In genomic region chr12:49296836-49297694, GRCh38 we compare ENCODE assay signal across 8 cellular contexts. TPM values are rescaled to one million over a fixed set of nuclear protein-coding genes. Genes with fewer than 3 reads are reported as not detected.
DNase-seq lines count a peak whose midpoint lies in the region; ATAC-seq, FAIRE-seq and TF ChIP-seq lines count a peak whose summit lies in the region.

No MANE protein-coding gene starts in this region.

- peak; percentile 42 to 73 for ATAC-seq in activated naive CD4-positive, alpha-beta T cell treated with anti-CD3 and anti-CD28 coated beads, Interleukin-2, amount 50 U/mL, for 72 hours
- ATAC-seq in thoracic aorta (ENCODE audit: insufficient number of reproducible peaks, low FRiP score, low read depth) (no peak), GM18870 (IDR thresholded peaks at IDR 0.05; ENCODE audit: unreplicated experiment) (no peak), HG02870 (IDR thresholded peaks at IDR 0.05; ENCODE audit: unreplicated experiment) (no peak)

- H3K27ac ChIP-seq in thoracic aorta, result no peak overlapping the region

- no peak overlapping the region for H3K4me3 ChIP-seq in kidney epithelial cell (ENCODE audit: low read depth, low read length)
- H3K4me3 ChIP-seq in thoracic aorta, result peak overlapping the region; percentile 51

- H3K9me3 Mint-ChIP-seq in activated naive CD4-positive, alpha-beta T cell treated with anti-CD3 and anti-CD28 coated beads, Interleukin-2, amount 50 U/mL, for 72 hours, result no peaks in the 10 kb centered on the region

- peak; percentile 59 for FAIRE-seq in GM12891 (lab: Jason Lieb, UNC)

- H3K36me3 Mint-ChIP-seq in activated naive CD4-positive, alpha-beta T cell treated with anti-CD3 and anti-CD28 coated beads, Interleukin-2, amount 50 U/mL, for 72 hours, result no peaks in the 10 kb centered on the region

- H3K27me3 ChIP-seq in kidney epithelial cell (ENCODE audit: control insufficient read depth, insufficient read depth, low read length) (peaks cover 57% of the 10 kb centered on the region), thoracic aorta (replicated peaks; ENCODE audit: insufficient read depth) (peaks cover 12% of the 10 kb centered on the region)

- H3K9me3 ChIP-seq in thoracic aorta, result no peaks in the 10 kb centered on the region

- TF ChIP-seq CTCF in kidney epithelial cell (IDR thresholded peaks at IDR 0.05; ENCODE audit: insufficient read depth, low read length, poor library complexity, severe bottlenecking) (peak; percentile 13), thoracic aorta (IDR thresholded peaks at IDR 0.05) (no peak)

- H3K4me1 ChIP-seq in thoracic aorta (ENCODE audit: control insufficient read depth in 1 of 2, low read depth in 2 of 2), result peaks cover 17 to 40% of the 10 kb centered on the region in 2 donors

- no peak overlapping the region for H3K27ac Mint-ChIP-seq in activated naive CD4-positive, alpha-beta T cell treated with anti-CD3 and anti-CD28 coated beads, Interleukin-2, amount 50 U/mL, for 72 hours

- no peak for TF ChIP-seq POLR2A in GM12891 (IDR thresholded peaks at IDR 0.05; ENCODE audit: low read depth, low read length)

- no peaks in the 10 kb centered on the region for H3K36me3 ChIP-seq in kidney epithelial cell (ENCODE audit: control insufficient read depth, insufficient read depth, low read length)
- no peaks in the 10 kb centered on the region for H3K36me3 ChIP-seq in thoracic aorta

- DNase-seq in 8988T (peak; percentile 83), GM12891 (ENCODE audit: insufficient read length, low spot score) (no peak), NOMO-1 treated with dmso at 0.1 percent for 144 hours (lab: John Stamatoyannopoulos, UW; ENCODE audit: unreplicated experiment) (peak; percentile 66), kidney epithelial cell (ENCODE audit: low read depth) (no peak), thoracic aorta (ENCODE audit: low spot score) (no peak)
- peak in 1 of 2 donors; percentile 48 for DNase-seq in activated naive CD4-positive, alpha-beta T cell treated with anti-CD3 and anti-CD28 coated beads, Interleukin-2, amount 50 U/mL, for 72 hours (ENCODE audit: low spot score in 2 of 2)

TF ChIP-seq in GM12891, 5 proteins besides CTCF, POLR2A, EP300 and RAD21:
- no peak for TF ChIP-seq PAX5 (IDR thresholded peaks at IDR 0.05; ENCODE audit: insufficient read depth, low read length, severe bottlenecking)
- no peak for TF ChIP-seq POLR2AphosphoS5 (IDR thresholded peaks at IDR 0.05; ENCODE audit: low read depth, low read length)
- TF ChIP-seq SPI1 (IDR thresholded peaks at IDR 0.05; ENCODE audit: low read depth, low read length), result no peak
- TF ChIP-seq POU2F2 (IDR thresholded peaks at IDR 0.05; ENCODE audit: low read depth, low read length), result no peak
- no peak for TF ChIP-seq TAF1 (IDR thresholded peaks at IDR 0.05; ENCODE audit: low read depth, low read length)
TF ChIP-seq in GM12891: peak in this region for 0.

RNA-seq across cellular contexts. Expression of gene PRPH, which starts 2.1 kb away (rescaled TPM):
- polyA plus RNA-seq in GM12891 (2012; ENCODE audit: low read depth, missing spikeins), result 0.08 TPM
- not detected for total RNA-seq in activated naive CD4-positive, alpha-beta T cell treated with anti-CD3 and anti-CD28 coated beads, Interleukin-2, amount 50 U/mL, for 72 hours
- total RNA-seq in kidney epithelial cell (0.21 and 0.41 TPM in 2 replicates), thoracic aorta (1 to 10 TPM in 1 of 2 donors, not detected in 1; 2.5 TPM)

RNA-seq across cellular contexts. Expression of gene TROAP, which starts 26.0 kb away (rescaled TPM):
- polyA plus RNA-seq in GM12891 (2012; ENCODE audit: low read depth, missing spikeins), result 20.7 TPM
- 100 to 1,000 TPM in 1 of 2 donors, 10 to 100 TPM in 1; 67.4 to 134 TPM for total RNA-seq in activated naive CD4-positive, alpha-beta T cell treated with anti-CD3 and anti-CD28 coated beads, Interleukin-2, amount 50 U/mL, for 72 hours
- total RNA-seq in kidney epithelial cell (4.8 and 10.3 TPM in 2 replicates), thoracic aorta (under 1 TPM; 0.27 to 0.99 TPM)

RNA-seq across cellular contexts. Expression of gene TUBA1C, which starts 32.2 kb away (rescaled TPM):
- polyA plus RNA-seq in GM12891 (2012; ENCODE audit: low read depth, missing spikeins), result 238 TPM
- total RNA-seq in activated naive CD4-positive, alpha-beta T cell treated with anti-CD3 and anti-CD28 coated beads, Interleukin-2, amount 50 U/mL, for 72 hours, result 100 to 1,000 TPM; 260 to 263 TPM
- total RNA-seq in kidney epithelial cell, result 544 and 682 TPM in 2 replicates
- total RNA-seq in thoracic aorta, result 100 to 1,000 TPM; 239 to 277 TPM

RNA-seq across cellular contexts. Expression of gene C1QL4, which starts 39.9 kb away (rescaled TPM):
- 0.12 TPM for polyA plus RNA-seq in GM12891 (2012; ENCODE audit: low read depth, missing spikeins)
- not detected for total RNA-seq in activated naive CD4-positive, alpha-beta T cell treated with anti-CD3 and anti-CD28 coated beads, Interleukin-2, amount 50 U/mL, for 72 hours
- not detected in 2 replicates for total RNA-seq in kidney epithelial cell
- not detected for total RNA-seq in thoracic aorta

RNA-seq across cellular contexts. Expression of gene DNAJC22, which starts 49.6 kb away (rescaled TPM):
- 0.08 TPM for polyA plus RNA-seq in GM12891 (2012; ENCODE audit: low read depth, missing spikeins)
- under 1 TPM; 0.06 to 0.11 TPM for total RNA-seq in activated naive CD4-positive, alpha-beta T cell treated with anti-CD3 and anti-CD28 coated beads, Interleukin-2, amount 50 U/mL, for 72 hours
- total RNA-seq in kidney epithelial cell, result 1.2 and 1.6 TPM in 2 replicates
- 1 to 10 TPM in 1 of 2 donors, under 1 TPM in 1; 0.68 to 1.5 TPM for total RNA-seq in thoracic aorta

Comparison
In these comparisons a context has a peak if more than half of its experiments do, and no peak if none do; other contexts are left out.
1. DNase-seq: peak in 8988T (single experiment) and NOMO-1 treated with dmso at 0.1 percent for 144 hours (single experiment); none in GM12891 (single experiment), kidney epithelial cell (single experiment) and thoracic aorta (single experiment).
2. ATAC-seq: peak in activated naive CD4-positive, alpha-beta T cell treated with anti-CD3 and anti-CD28 coated beads, Interleukin-2, amount 50 U/mL, for 72 hours (2 of 2); none in thoracic aorta (single experiment), GM18870 (single experiment) and HG02870 (single experiment).